ENCODE assay signal across 8 cellular contexts in the genomic region with DNA sequence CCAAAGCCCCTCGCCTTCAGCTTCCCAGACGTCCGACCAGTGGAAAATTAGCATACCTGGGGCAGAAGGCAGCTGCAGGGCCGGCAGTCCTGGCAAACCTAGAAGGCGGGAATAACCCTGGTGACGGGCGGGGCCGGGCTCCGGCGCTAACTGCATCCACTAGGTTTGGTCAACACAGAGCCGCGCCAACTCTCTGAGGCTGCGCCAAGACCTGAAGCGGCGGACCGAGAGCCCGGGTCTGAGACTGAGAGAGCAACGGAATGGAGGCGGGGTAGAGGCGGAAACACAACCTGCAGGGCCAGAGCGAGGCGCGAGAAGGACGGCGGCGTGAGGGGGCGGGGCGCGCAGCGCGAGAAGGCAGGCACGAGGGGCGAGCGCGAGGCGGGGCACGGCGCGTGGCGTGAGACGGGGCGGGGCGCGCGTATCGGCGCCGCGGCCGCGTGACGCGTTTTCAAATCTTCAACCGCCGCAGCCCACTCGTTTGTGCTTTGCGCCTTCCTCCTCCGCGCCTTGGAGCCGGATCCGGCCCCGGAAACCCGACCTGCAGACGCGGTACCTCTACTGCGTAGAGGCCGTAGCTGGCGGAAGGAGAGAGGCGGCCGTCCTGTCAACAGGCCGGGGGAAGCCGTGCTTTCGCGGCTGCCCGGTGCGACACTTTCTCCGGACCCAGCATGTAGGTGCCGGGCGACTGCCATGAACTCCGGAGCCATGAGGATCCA. TPM values are rescaled to one million over a fixed set of nuclear protein-coding genes. Genes with fewer than 3 reads are reported as not detected.
DNase-seq lines count a peak whose midpoint lies in the region; ATAC-seq lines count a peak whose summit lies in the region.

Gene DBF4, plus strand, starts transcription at position 454 of the 719 bp plus-strand sequence. Its CDS starts 240 bp downstream, at position 694.
A gene with protein sequence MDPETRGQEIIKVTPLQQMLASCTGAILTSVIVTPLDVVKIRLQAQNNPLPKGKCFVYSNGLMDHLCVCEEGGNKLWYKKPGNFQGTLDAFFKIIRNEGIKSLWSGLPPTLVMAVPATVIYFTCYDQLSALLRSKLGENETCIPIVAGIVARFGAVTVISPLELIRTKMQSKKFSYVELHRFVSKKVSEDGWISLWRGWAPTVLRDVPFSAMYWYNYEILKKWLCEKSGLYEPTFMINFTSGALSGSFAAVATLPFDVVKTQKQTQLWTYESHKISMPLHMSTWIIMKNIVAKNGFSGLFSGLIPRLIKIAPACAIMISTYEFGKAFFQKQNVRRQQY (minus strand): TSS at position 321 of the 719 bp plus-strand sequence. CDS start 17,633 bp downstream, outside the sequence.

- DNase-seq in COLO829 (ENCODE audit: low spot score): peak; percentile 92
- DNase-seq in HT-29 (ENCODE audit: low spot score): peak; percentile 99
- DNase-seq in NK-92 treated with Interleukin-12 subunit alpha and Interleukin-12 subunit beta, amount 100 ng/mL, for 24 hours (lab: John Stamatoyannopoulos, UW): peak; percentile 98
- DNase-seq in activated CD8-positive, alpha-beta memory T cell treated with anti-CD3 and anti-CD28 coated beads for 24 hours: peak; percentile 99
- DNase-seq in effector CD8-positive, alpha-beta T cell (lab: John Stamatoyannopoulos, UW): peak; percentile 89
- DNase-seq in lung microvascular endothelial cell (ENCODE audit: low read depth in 2 of 2): peak; percentile 91 to 93
- peak; percentile 87 to 92 (median 90) for DNase-seq in stimulated activated CD4-positive, alpha-beta T cell treated with anti-CD3 and anti-CD28 coated beads, TNF-alpha, amount 100 ng/mL, for 4 hours (ENCODE audit: low read depth in 3 of 3)

- peak; percentile 88 for ATAC-seq in GM21360 (IDR thresholded peaks at IDR 0.05; ENCODE audit: unreplicated experiment)

RNA-seq across cellular contexts. Expression of gene DBF4, which starts in this region (rescaled TPM):
- total RNA-seq in HT-29 (2014; rRNA removed; shearing (Covaris generic)): 44.5 and 48.2 TPM in 2 replicates
- 6.9 and 8.1 TPM in 2 replicates for total RNA-seq in lung microvascular endothelial cell

RNA-seq across cellular contexts. Expression of the second gene that starts in this region (rescaled TPM):
- total RNA-seq in HT-29 (2014; rRNA removed; shearing (Covaris generic)): 5.9 and 14.6 TPM in 2 replicates
- 4.4 and 5.2 TPM in 2 replicates for total RNA-seq in lung microvascular endothelial cell

Comparison
In these comparisons a context has a peak if more than half of its experiments do, and no peak if none do; other contexts are left out.
1. Peak in every context shown above with its lines: DNase-seq and ATAC-seq.